Comparison of ENCODE assay signal across 24 cellular contexts in the genomic region with DNA sequence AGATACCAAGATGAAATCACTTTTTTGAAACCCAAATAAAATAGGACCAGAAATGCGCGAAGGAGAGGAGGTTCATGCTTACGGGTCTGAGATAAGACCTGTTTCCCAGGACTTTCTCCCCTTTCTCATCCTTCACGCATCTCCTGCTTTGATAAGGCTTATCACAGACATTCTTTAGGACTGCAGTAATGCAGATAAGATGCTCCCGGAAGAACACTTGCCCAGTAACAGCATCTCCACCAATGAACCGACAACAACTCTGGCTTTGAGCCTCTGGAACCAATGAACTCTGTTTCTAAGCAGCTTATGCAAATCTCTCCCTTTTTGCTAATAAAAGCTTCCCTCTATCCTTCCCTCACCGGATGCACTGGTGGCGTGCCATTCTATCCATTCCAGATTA.
DNase-seq lines count a peak whose midpoint lies in the region; ATAC-seq and TF ChIP-seq lines count a peak whose summit lies in the region.
"Had no signal": no experiment of that assay in that cellular context is flagged by ENCODE, and none has a peak within 500 bp of the region (broad histone marks: within the 10 kb centered on the region; RNA-seq: fewer than 3 reads in every experiment).

No MANE protein-coding gene starts in this region.

- 12% methylated on average over 8 of the region's 8 CpGs for WGBS in right cardiac atrium
- WGBS in heart left ventricle, 4 donors, result 20 to 28% (median 25%) methylated on average over 8 of the region's 8 CpGs
- WGBS in testis, 2 donors, result 24 to 37% methylated on average over 8 of the region's 8 CpGs

- no peak for DNase-seq in right cardiac atrium
- DNase-seq in heart left ventricle, result no peak
- peak; percentile 88 for DNase-seq in choroid plexus epithelial cell (ENCODE audit: low read depth)
- DNase-seq in kidney glomerular epithelial cell (lab: John Stamatoyannopoulos, UW), result peak; percentile 8
- DNase-seq in testis, result peak; percentile 57
- DNase-seq in GM19238 (ENCODE audit: insufficient read length, low spot score), result no peak
- DNase-seq in GM13976 (ENCODE audit: low spot score), result no peak
- DNase-seq in NCI-H774 (lab: John Stamatoyannopoulos, UW), result no peak
- DNase-seq: ACHN; activated CD4-positive, alpha-beta T cell treated with anti-CD3 and anti-CD28 coated beads for 1 hour; activated CD8-positive, alpha-beta memory T cell treated with anti-CD3 and anti-CD28 coated beads for 24 hours; activated naive CD4-positive, alpha-beta T cell treated with anti-CD3 and anti-CD28 coated beads for 36 hours; activated T-cell treated with anti-CD3 and anti-CD28 coated beads, Interleukin-2, amount 50 U/mL, for 48 hours; C1 segment of cervical spinal cord; effector CD8-positive, alpha-beta T cell; esophagus squamous epithelium; mammary epithelial cell; MG63; naive thymus-derived CD4-positive, alpha-beta T cell; NCI-H1694 treated with DMSO at 0.1 percent for 48 hours; ovary; right lobe of liver had no signal

- H3K9me3 ChIP-seq in right cardiac atrium (ENCODE audit: control insufficient read depth, low read length), result no peaks in the 10 kb centered on the region
- no peaks in the 10 kb centered on the region for H3K9me3 ChIP-seq in heart left ventricle
- no peaks in the 10 kb centered on the region for H3K9me3 ChIP-seq in testis
- H3K9me3 ChIP-seq: MG63, ovary, right lobe of liver had no signal

- no peak for TF ChIP-seq CTCF in heart left ventricle (IDR thresholded peaks at IDR 0.05)
- no peak for TF ChIP-seq CTCF in choroid plexus epithelial cell (conservative IDR thresholded peaks at IDR 0.05; ENCODE audit: low read depth, low read length)
- TF ChIP-seq CTCF in testis (IDR thresholded peaks at IDR 0.05), result no peak
- TF ChIP-seq CTCF in GM13976 (IDR thresholded peaks at IDR 0.05; ENCODE audit: borderline replicate concordance, control extremely low read depth, extremely low read depth, insufficient read depth, missing control alignments), result no peak

- H3K4me3 ChIP-seq in right cardiac atrium (ENCODE audit: low read length) (no peak overlapping the region), heart left ventricle (no peak overlapping the region), choroid plexus epithelial cell (ENCODE audit: low read depth, low read length) (peak overlapping the region; percentile 54), testis (no peak overlapping the region)
- H3K4me3 ChIP-seq: esophagus squamous epithelium, MG63, ovary, right lobe of liver had no signal

- in situ Hi-C loops in GM13976 (cut with MboI; ENCODE audit: low sequenced_read_pairs, unreplicated experiment), result no loop called here

- no peaks in the 10 kb centered on the region for H3K27me3 ChIP-seq in right cardiac atrium (ENCODE audit: control insufficient read depth, insufficient read depth)
- peaks cover 0 to 3% (median 0%) of the 10 kb centered on the region in 9 donors for H3K27me3 ChIP-seq in heart left ventricle
- H3K27me3 ChIP-seq in testis, result no peaks in the 10 kb centered on the region
- H3K27me3 ChIP-seq: esophagus squamous epithelium, MG63, ovary, right lobe of liver had no signal

- H3K27ac ChIP-seq in right cardiac atrium (ENCODE audit: low read length), result no peak overlapping the region
- no peak overlapping the region for H3K27ac ChIP-seq in heart left ventricle
- no peak overlapping the region for H3K27ac ChIP-seq in testis
- H3K27ac ChIP-seq: esophagus squamous epithelium, ovary, right lobe of liver, RWPE1 had no signal

- H3K36me3 ChIP-seq in heart left ventricle (no peaks in the 10 kb centered on the region), testis (ENCODE audit: low read depth, missing control alignments) (no peaks in the 10 kb centered on the region)
- H3K36me3 ChIP-seq: esophagus squamous epithelium, MG63, ovary, right lobe of liver had no signal

- TF ChIP-seq POLR2A in heart left ventricle (IDR thresholded peaks at IDR 0.05) (no peak), testis (IDR thresholded peaks at IDR 0.05) (no peak)

- ATAC-seq in right cardiac atrium (peak; percentile 67 to 80), heart left ventricle (no peak)
- ATAC-seq: HepG2; naive thymus-derived CD4-positive, alpha-beta T cell had no signal

- intact Hi-C loops in right cardiac atrium (cut with DNase I) (no loop called here), heart left ventricle (cut with DNase I) (no loop called here), testis (cut with DNase I; ENCODE audit: low total_unique reads) (no loop called here)

- H3K4me1 ChIP-seq in right cardiac atrium (ENCODE audit: control insufficient read depth, insufficient read depth, low read length), result no peaks in the 10 kb centered on the region
- H3K4me1 ChIP-seq in heart left ventricle, result no peaks in the 10 kb centered on the region
- no peaks in the 10 kb centered on the region for H3K4me1 ChIP-seq in testis
- H3K4me1 ChIP-seq: esophagus squamous epithelium, right lobe of liver had no signal

Comparison
In these comparisons a context has a peak if more than half of its experiments do, and no peak if none do; other contexts are left out.
1. ATAC-seq: peak in right cardiac atrium (2 of 2); none in heart left ventricle (0 of 4).
2. DNase-seq: peak in choroid plexus epithelial cell (single experiment), kidney glomerular epithelial cell (single experiment) and testis (single experiment); none in right cardiac atrium (0 of 3), heart left ventricle (0 of 5), GM19238 (single experiment), GM13976 (single experiment) and NCI-H774 (single experiment).